In the genomic region with DNA sequence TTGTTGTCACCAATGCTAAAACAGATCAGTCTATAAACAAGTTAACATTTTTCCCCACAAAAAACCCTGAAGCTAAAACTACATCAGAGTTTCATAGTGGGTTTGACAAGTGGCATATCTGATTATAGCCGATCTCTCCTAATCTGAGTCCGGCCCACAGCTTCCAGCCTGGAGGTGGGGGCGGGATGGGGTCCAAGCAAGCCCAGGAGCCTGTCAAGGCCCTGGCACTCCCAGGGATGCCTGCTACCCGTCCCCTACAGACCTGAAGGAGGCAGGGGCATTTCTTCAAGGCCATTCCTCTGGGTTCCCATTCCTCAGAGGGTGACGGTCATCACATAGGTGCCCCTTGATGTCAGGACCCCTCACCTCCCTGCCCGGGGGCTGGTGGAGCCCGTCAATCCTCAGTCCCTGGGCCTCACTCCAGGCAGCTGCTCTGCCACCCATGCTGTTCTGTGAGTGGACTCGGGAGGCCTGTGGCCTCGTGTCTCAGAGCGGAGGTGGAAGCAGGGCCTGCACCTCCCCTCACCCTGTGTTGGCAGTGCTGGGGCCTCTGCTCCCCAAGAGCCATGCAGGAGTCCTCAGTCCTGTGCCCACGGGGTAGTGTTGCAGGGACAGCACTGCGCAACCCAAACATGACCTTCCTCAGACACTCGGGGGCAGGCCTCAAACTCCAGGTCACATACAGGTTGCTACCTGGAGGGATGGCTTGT, we compare ENCODE assay signal across 21 cellular contexts. TPM values are rescaled to one million over a fixed set of nuclear protein-coding genes. Genes with fewer than 3 reads are reported as not detected.
"Had no signal": no experiment of that assay in that cellular context is flagged by ENCODE, and none has a peak within 500 bp of the region (broad histone marks: within the 10 kb centered on the region; RNA-seq: fewer than 3 reads in every experiment).

No MANE protein-coding gene starts in this region.

- H3K27me3 ChIP-seq: ascending aorta, body of pancreas, MG63 had no signal

- H3K4me3 ChIP-seq: ascending aorta, body of pancreas, MG63, SK-N-MC had no signal

- FAIRE-seq: HepG2 had no signal

- DNase-seq: activated CD4-positive, alpha-beta T cell treated with anti-CD3 and anti-CD28 coated beads for 4 hours; activated CD8-positive, alpha-beta memory T cell treated with anti-CD3 and anti-CD28 coated beads, Interleukin-2, amount 50 U/mL, for 4 hours; activated CD8-positive, alpha-beta T cell treated with anti-CD3 and anti-CD28 coated beads for 36 hours; activated gamma-delta T cell treated with Interleukin-2 at 50 U/mL for 16 hours; activated T-cell treated with anti-CD3 and anti-CD28 coated beads, Interleukin-2, amount 50 U/mL, for 72 hours; body of pancreas; MG63; MV-4-11; NCI-H1092 treated with DMSO at 0.1 percent for 48 hours; NCI-H1417 treated with DMSO at 0.1 percent for 48 hours; NCI-H1694; NCI-H2029 treated with DMSO at 0.1 percent for 48 hours; NCI-H446; NCI-H524; PC-3; T-helper 1 cell had no signal

- H3K27ac ChIP-seq: ascending aorta, body of pancreas, KMS-11, SK-N-MC, VCaP had no signal

- ATAC-seq: activated CD8-positive, alpha-beta T cell treated with anti-CD3 and anti-CD28 coated beads for 36 hours; activated T-cell treated with anti-CD3 and anti-CD28 coated beads, Interleukin-2, amount 50 U/mL, for 72 hours; body of pancreas; HepG2; PC-3 had no signal

- H3K9ac ChIP-seq: KMS-11 had no signal

- H3K4me1 ChIP-seq: ascending aorta, body of pancreas had no signal

- H3K36me3 ChIP-seq: ascending aorta, MG63 had no signal

- H3K9me3 ChIP-seq: ascending aorta, body of pancreas, MG63 had no signal

RNA-seq across cellular contexts. Expression of gene DPYSL4, which starts 8.8 kb away (rescaled TPM):
- total RNA-seq: ascending aorta had no signal
